Comparison of ENCODE assay signal across 27 cellular contexts in the genomic region with DNA sequence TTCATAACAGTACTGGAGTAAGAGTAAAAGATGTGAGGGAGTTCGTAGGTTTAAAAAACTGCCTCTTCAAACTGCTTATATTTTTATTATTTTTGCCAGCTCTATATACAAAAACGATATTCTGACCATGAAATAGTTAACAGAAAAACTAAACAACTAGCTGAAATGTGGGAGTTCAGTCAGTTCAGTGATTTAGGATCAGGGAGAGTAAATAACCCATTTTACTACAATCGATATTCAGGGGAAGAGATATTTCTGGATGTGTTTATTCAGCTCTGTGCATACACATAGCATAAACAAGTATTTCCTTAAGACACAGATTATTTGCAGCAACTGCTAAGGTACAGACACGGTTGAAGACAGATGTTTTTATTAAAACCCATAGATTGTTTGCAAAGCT.
"Had no signal": no experiment of that assay in that cellular context is flagged by ENCODE, and none has a peak within 500 bp of the region (broad histone marks: within the 10 kb centered on the region; RNA-seq: fewer than 3 reads in every experiment).

No MANE protein-coding gene starts in this region.

- H3K27ac Mint-ChIP-seq: activated CD4-positive, alpha-beta memory T cell treated with anti-CD3 and anti-CD28 coated beads, Interleukin-2, amount 10 ng/mL, durations not matched to agents 7 days and 5 days; activated CD4-positive, alpha-beta T cell treated with anti-CD3 and anti-CD28 coated beads, Interleukin-2, amount 10 ng/mL, durations not matched to agents 7 days and 5 days; activated naive CD8-positive, alpha-beta T cell; activated T-cell treated with anti-CD3 and anti-CD28 coated beads, Interleukin-2, amount 50 U/mL, for 24 hours; activated T-cell treated with anti-CD3 and anti-CD28 coated beads, Interleukin-2, amount 50 U/mL, for 72 hours; dendritic cell treated with granulocyte-macrophage colony-stimulating factor and Interleukin-4, amounts not matched to agents 40 ng/mL and 50 ng/mL, for 4 days; endodermal cell; T-helper 1 cell treated with Interleukin-12 subunit alpha and Interleukin-12 subunit beta and Interleukin-4 antibody, amounts not matched to agents 30 μg/mL and 1 μg/mL, for 36 hours; T-helper 2 cell treated with Interferon-gamma antibody and Interleukin-4, amounts not matched to agents 5 μg/mL and 100 μg/mL, for 36 hours; WTC11 had no signal

- DNase-seq: activated CD4-positive, alpha-beta memory T cell treated with anti-CD3 and anti-CD28 coated beads, Interleukin-2, amount 10 ng/mL, durations not matched to agents 7 days and 5 days; activated CD4-positive, alpha-beta T cell treated with anti-CD3 and anti-CD28 coated beads for 1 hour; activated CD4-positive, alpha-beta T cell treated with anti-CD3 and anti-CD28 coated beads for 4 hours; activated CD4-positive, alpha-beta T cell treated with anti-CD3 and anti-CD28 coated beads, Interleukin-2, amount 10 ng/mL, durations not matched to agents 7 days and 5 days; activated CD4-positive, alpha-beta T cell treated with anti-CD3 and anti-CD28 coated beads, Interleukin-2, amount 50 U/mL, for 4 hours; activated CD8-positive, alpha-beta memory T cell treated with anti-CD3 and anti-CD28 coated beads, Interleukin-2, amount 50 U/mL, for 48 hours; activated gamma-delta T cell treated with Interleukin-2 at 50 U/mL for 16 hours; activated naive CD4-positive, alpha-beta T cell treated with anti-CD3 and anti-CD28 coated beads, Interleukin-2, amount 50 U/mL, for 16 hours; activated naive CD4-positive, alpha-beta T cell treated with Interleukin-2 at 50 U/mL for 16 hours; activated T-cell treated with anti-CD3 and anti-CD28 coated beads for 4 hours; activated T-cell treated with anti-CD3 and anti-CD28 coated beads, Interleukin-2, amount 50 U/mL, for 24 hours; activated T-cell treated with anti-CD3 and anti-CD28 coated beads, Interleukin-2, amount 50 U/mL, for 72 hours; amniotic stem cell; anterior cingulate cortex; brain microvascular endothelial cell; dorsolateral prefrontal cortex; effector memory CD4-positive, alpha-beta T cell; endodermal cell; foreskin fibroblast; head of caudate nucleus had no signal

- H3K4me3 Mint-ChIP-seq: activated CD4-positive, alpha-beta memory T cell treated with anti-CD3 and anti-CD28 coated beads, Interleukin-2, amount 10 ng/mL, durations not matched to agents 7 days and 5 days; activated CD4-positive, alpha-beta T cell treated with anti-CD3 and anti-CD28 coated beads, Interleukin-2, amount 10 ng/mL, durations not matched to agents 7 days and 5 days; activated naive CD8-positive, alpha-beta T cell; activated T-cell treated with anti-CD3 and anti-CD28 coated beads, Interleukin-2, amount 50 U/mL, for 24 hours; activated T-cell treated with anti-CD3 and anti-CD28 coated beads, Interleukin-2, amount 50 U/mL, for 72 hours; central memory CD8-positive, alpha-beta T cell; dendritic cell treated with granulocyte-macrophage colony-stimulating factor and Interleukin-4, amounts not matched to agents 40 ng/mL and 50 ng/mL, for 4 days; endodermal cell; T-helper 1 cell treated with Interleukin-12 subunit alpha and Interleukin-12 subunit beta and Interleukin-4 antibody, amounts not matched to agents 30 μg/mL and 1 μg/mL, for 36 hours; T-helper 2 cell treated with Interferon-gamma antibody and Interleukin-4, amounts not matched to agents 5 μg/mL and 100 μg/mL, for 36 hours; WTC11 had no signal

- H3K4me1 Mint-ChIP-seq: central memory CD8-positive, alpha-beta T cell had no signal

- ATAC-seq: activated T-cell treated with anti-CD3 and anti-CD28 coated beads, Interleukin-2, amount 50 U/mL, for 72 hours; esophagus mucosa; WTC11 had no signal

- H3K27me3 Mint-ChIP-seq: activated CD4-positive, alpha-beta T cell treated with anti-CD3 and anti-CD28 coated beads, Interleukin-2, amount 10 ng/mL, durations not matched to agents 7 days and 5 days; activated naive CD8-positive, alpha-beta T cell; activated T-cell treated with anti-CD3 and anti-CD28 coated beads, Interleukin-2, amount 50 U/mL, for 24 hours; central memory CD8-positive, alpha-beta T cell; dendritic cell treated with granulocyte-macrophage colony-stimulating factor and Interleukin-4, amounts not matched to agents 40 ng/mL and 50 ng/mL, for 4 days had no signal

- H3K36me3 Mint-ChIP-seq: activated naive CD8-positive, alpha-beta T cell; WTC11 had no signal

- H3K9me3 Mint-ChIP-seq: activated CD4-positive, alpha-beta memory T cell treated with anti-CD3 and anti-CD28 coated beads, Interleukin-2, amount 10 ng/mL, durations not matched to agents 7 days and 5 days; activated CD4-positive, alpha-beta T cell treated with anti-CD3 and anti-CD28 coated beads, Interleukin-2, amount 10 ng/mL, durations not matched to agents 7 days and 5 days; activated T-cell treated with anti-CD3 and anti-CD28 coated beads, Interleukin-2, amount 50 U/mL, for 24 hours; central memory CD8-positive, alpha-beta T cell; dendritic cell treated with granulocyte-macrophage colony-stimulating factor and Interleukin-4, amounts not matched to agents 40 ng/mL and 50 ng/mL, for 4 days; endodermal cell; T-helper 1 cell treated with Interleukin-12 subunit alpha and Interleukin-12 subunit beta and Interleukin-4 antibody, amounts not matched to agents 30 μg/mL and 1 μg/mL, for 36 hours; WTC11 had no signal
